ENCODE assay signal across 11 cellular contexts in genomic region chr12:114680498-114681148, GRCh38. TPM values are rescaled to one million over a fixed set of nuclear protein-coding genes. Genes with fewer than 3 reads are reported as not detected.
DNase-seq lines count a peak whose midpoint lies in the region; ATAC-seq and TF ChIP-seq lines count a peak whose summit lies in the region.
"Had no signal": no experiment of that assay in that cellular context is flagged by ENCODE, and none has a peak within 500 bp of the region (broad histone marks: within the 10 kb centered on the region; RNA-seq: fewer than 3 reads in every experiment).

No MANE protein-coding gene starts in this region.

- no peak for DNase-seq in WTC11 (ENCODE audit: low spot score)
- no peak for DNase-seq in glutamatergic neuron
- no peak for DNase-seq in A172 (ENCODE audit: low spot score)
- DNase-seq in GF-D8 (lab: John Stamatoyannopoulos, UW), result no peak
- DNase-seq: activated CD4-positive, alpha-beta T cell treated with anti-CD3 and anti-CD28 coated beads, Interleukin-2, amount 10 ng/mL, durations not matched to agents 24 days and 14 days; stimulated activated naive CD4-positive, alpha-beta T cell treated with Interleukin-2 at 50 U/mL for 16 hours had no signal

- no peak overlapping the region for H3K27ac Mint-ChIP-seq in WTC11
- no peak overlapping the region for H3K27ac Mint-ChIP-seq in glutamatergic neuron (ENCODE audit: unreplicated experiment)
- H3K27ac Mint-ChIP-seq: activated CD4-positive, alpha-beta T cell treated with anti-CD3 and anti-CD28 coated beads, Interleukin-2, amount 10 ng/mL, durations not matched to agents 24 days and 14 days; activated naive CD4-positive, alpha-beta T cell treated with anti-CD3 and anti-CD28 coated beads, Interleukin-2, amount 50 U/mL, for 72 hours had no signal

- H3K27me3 Mint-ChIP-seq in WTC11 (ENCODE audit: low read depth) (peaks cover 98% of the 10 kb centered on the region), glutamatergic neuron (ENCODE audit: unreplicated experiment) (peaks cover 53% of the 10 kb centered on the region)

- CTCF ChIA-PET in WTC11 (lab: Charles Lee), result interaction anchor here (0.7 kb wide), 1 partner anchor 200 kb away, joined by 3 read pairs; no protein-coding TSS in a partner anchor

- TF ChIP-seq CTCF in C4-2B (conservative IDR thresholded peaks at IDR 0.05) (no peak), WTC11 (IDR thresholded peaks at IDR 0.05) (no peak), glutamatergic neuron (IDR thresholded peaks at IDR 0.05; ENCODE audit: partially characterized antibody, unreplicated experiment) (no peak)

- H3K4me3 Mint-ChIP-seq in WTC11 (peak overlapping the region; percentile 24; the same call in 1 of the 2 replicates), glutamatergic neuron (ENCODE audit: unreplicated experiment) (peak overlapping the region; percentile 18)
- H3K4me3 Mint-ChIP-seq: activated CD4-positive, alpha-beta T cell treated with anti-CD3 and anti-CD28 coated beads, Interleukin-2, amount 10 ng/mL, durations not matched to agents 24 days and 14 days had no signal

- no peaks in the 10 kb centered on the region for H3K36me3 ChIP-seq in rectal smooth muscle tissue (ENCODE audit: control insufficient read depth, insufficient read depth, low read length)

- ATAC-seq in WTC11 (no peak), GM18870 (IDR thresholded peaks at IDR 0.05; ENCODE audit: unreplicated experiment) (no peak), GM18520 (IDR thresholded peaks at IDR 0.05; ENCODE audit: unreplicated experiment) (no peak)
- ATAC-seq: activated naive CD4-positive, alpha-beta T cell treated with anti-CD3 and anti-CD28 coated beads, Interleukin-2, amount 50 U/mL, for 72 hours had no signal

- no peaks in the 10 kb centered on the region for H3K9me3 Mint-ChIP-seq in WTC11
- H3K9me3 Mint-ChIP-seq in glutamatergic neuron (ENCODE audit: unreplicated experiment), result peaks cover 11% of the 10 kb centered on the region

- H3K36me3 Mint-ChIP-seq in WTC11 (no peaks in the 10 kb centered on the region), glutamatergic neuron (ENCODE audit: unreplicated experiment) (no peaks in the 10 kb centered on the region)

- H3K4me3 ChIP-seq in rectal smooth muscle tissue (ENCODE audit: low read length), result peak overlapping the region; percentile 16

- H3K4me1 Mint-ChIP-seq in WTC11 (peaks cover 88% of the 10 kb centered on the region), glutamatergic neuron (ENCODE audit: low read depth, unreplicated experiment) (peaks cover 3% of the 10 kb centered on the region)

- POLR2A ChIA-PET in WTC11 (lab: Charles Lee), result no interaction called here

- H3K4me1 ChIP-seq in rectal smooth muscle tissue (ENCODE audit: control insufficient read depth, insufficient read depth, low read length), result no peaks in the 10 kb centered on the region

- no peaks in the 10 kb centered on the region for H3K27me3 ChIP-seq in rectal smooth muscle tissue (ENCODE audit: control insufficient read depth, insufficient read depth, low read length)

- H3K27ac ChIP-seq in C4-2B, result peak overlapping the region; percentile 99; the same call in 1 of the 2 replicates
- no peak overlapping the region for H3K27ac ChIP-seq in rectal smooth muscle tissue (ENCODE audit: low read depth, low read length)

- no peak overlapping the region for H3K9ac ChIP-seq in rectal smooth muscle tissue (ENCODE audit: low read length)

TF ChIP-seq in WTC11, 78 proteins besides CTCF, POLR2A, EP300 and RAD21 (continues in another document):
- TF ChIP-seq MLX (CRISPR knock-in tag; IDR thresholded peaks at IDR 0.05) (no peak), ZNF121 (CRISPR knock-in tag; IDR thresholded peaks at IDR 0.05) (no peak), NR2C2 (CRISPR knock-in tag; IDR thresholded peaks at IDR 0.05) (no peak), SMAD4 (CRISPR knock-in tag; IDR thresholded peaks at IDR 0.05) (no peak), ZNF423 (CRISPR knock-in tag; IDR thresholded peaks at IDR 0.05) (no peak), USF2 (CRISPR knock-in tag; IDR thresholded peaks at IDR 0.05) (no peak), GRHL2 (CRISPR knock-in tag; IDR thresholded peaks at IDR 0.05; ENCODE audit: insufficient replicate concordance, severe bottlenecking) (no peak), ARID4B (CRISPR knock-in tag; IDR thresholded peaks at IDR 0.05; ENCODE audit: borderline replicate concordance) (no peak), E2F1 (CRISPR knock-in tag; IDR thresholded peaks at IDR 0.05) (no peak), ZNF138 (CRISPR knock-in tag; conservative IDR thresholded peaks at IDR 0.05) (no peak), CDX4 (CRISPR knock-in tag; IDR thresholded peaks at IDR 0.05; ENCODE audit: borderline replicate concordance) (no peak), NFE2L1 (CRISPR knock-in tag; IDR thresholded peaks at IDR 0.05) (no peak), ATF3 (CRISPR knock-in tag; conservative IDR thresholded peaks at IDR 0.05) (no peak)

RNA-seq across cellular contexts. Expression of gene TBX3, which starts 3.4 kb away (rescaled TPM):
- 0.89 to 2.2 TPM (median 0.92 TPM) in 3 replicates for total RNA-seq in WTC11 (2021)
- total RNA-seq in glutamatergic neuron (ENCODE audit: unreplicated experiment), result 3.0 TPM
- total RNA-seq in A172 (2014; rRNA removed; shearing (Covaris generic)), result 3.3 TPM in 2 replicates
- total RNA-seq: activated CD4-positive, alpha-beta T cell treated with anti-CD3 and anti-CD28 coated beads, Interleukin-2, amount 10 ng/mL, durations not matched to agents 24 days and 14 days; activated naive CD4-positive, alpha-beta T cell treated with anti-CD3 and anti-CD28 coated beads, Interleukin-2, amount 50 U/mL, for 72 hours had no signal
